ENCODE assay signal across 9 cellular contexts in the genomic region with DNA sequence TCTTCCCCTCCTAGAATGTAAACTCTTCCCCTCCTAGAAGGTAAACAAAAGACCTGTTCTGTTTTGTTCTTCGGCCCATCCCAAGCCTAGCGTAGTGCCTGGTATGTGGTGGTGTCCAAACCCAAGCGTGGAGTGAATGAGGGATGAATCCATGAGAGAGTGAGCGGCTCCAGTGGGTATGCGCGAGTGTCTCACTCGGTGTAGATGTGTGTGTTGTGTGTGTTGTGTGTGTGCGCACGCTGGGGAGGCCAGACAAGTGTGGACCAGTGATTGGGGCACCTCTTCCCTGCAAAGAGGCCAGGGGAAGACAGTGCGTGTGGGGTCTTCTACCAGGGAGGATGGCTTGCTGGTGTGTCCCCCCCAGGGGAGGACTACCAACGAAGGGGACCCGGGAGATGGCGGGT. TPM values are rescaled to one million over a fixed set of nuclear protein-coding genes. Genes with fewer than 3 reads are reported as not detected.
A peak's percentile ranks its signal among the peaks of the same experiment; 100 is the strongest.
DNase-seq lines count a peak whose midpoint lies in the region; ATAC-seq and TF ChIP-seq lines count a peak whose summit lies in the region.
"Had no signal": no experiment of that assay in that cellular context is flagged by ENCODE, and none has a peak within 500 bp of the region (broad histone marks: within the 10 kb centered on the region; RNA-seq: fewer than 3 reads in every experiment).

No MANE protein-coding gene starts in this region.

- H3K36me3 ChIP-seq in mucosa of rectum (ENCODE audit: control insufficient read depth in 2 of 2, insufficient read depth in 2 of 2, low read length in 2 of 2) (no peaks in the 10 kb centered on the region), upper lobe of left lung (no peaks in the 10 kb centered on the region)

- H3K4me3 ChIP-seq in dorsolateral prefrontal cortex (peak overlapping the region in 55 of 59 donors; percentile 42 to 77 (median 65)), mucosa of rectum (ENCODE audit: low read length in 2 of 2) (peak overlapping the region; percentile 76 to 80), upper lobe of left lung (peak overlapping the region in 3 of 4 donors; percentile 65 to 87 (median 76))

- TF ChIP-seq EP300 in upper lobe of left lung (IDR thresholded peaks at IDR 0.05): no peak

- H3K9me3 ChIP-seq in mucosa of rectum (ENCODE audit: control insufficient read depth in 2 of 2, low read length in 2 of 2) (no peaks in the 10 kb centered on the region), upper lobe of left lung (no peaks in the 10 kb centered on the region)

- H3K9me3 Mint-ChIP-seq in activated T-cell treated with anti-CD3 and anti-CD28 coated beads, Interleukin-2, amount 50 U/mL, for 24 hours: peaks cover 6% of the 10 kb centered on the region

- no peak for TF ChIP-seq CTCF in dorsolateral prefrontal cortex (IDR thresholded peaks at IDR 0.05 in 54 of 56, conservative IDR thresholded peaks at IDR 0.05 in 2 of 56; ENCODE audit: low read depth in 1 of 56, partially characterized antibody in 56 of 56)
- no peak for TF ChIP-seq CTCF in upper lobe of left lung (IDR thresholded peaks at IDR 0.05)

- no peak for DNase-seq in activated T-cell treated with anti-CD3 and anti-CD28 coated beads, Interleukin-2, amount 50 U/mL, for 24 hours
- DNase-seq in activated T-cell treated with anti-CD3 and anti-CD28 coated beads for 4 hours (no peak), dorsolateral prefrontal cortex (no peak), upper lobe of left lung (no peak), NCI-H510A treated with DMSO at 0.1 percent for 48 hours (lab: John Stamatoyannopoulos, UW) (no peak)

- 63 to 66% methylated on average over 10 to 13 of the region's 13 CpGs for WGBS in upper lobe of left lung, 2 donors

- H3K4me1 ChIP-seq in mucosa of rectum (ENCODE audit: control insufficient read depth in 2 of 2, insufficient read depth in 2 of 2, low read length in 2 of 2) (peaks cover 16 to 34% of the 10 kb centered on the region in 2 donors), upper lobe of left lung (peaks cover 16 to 28% (median 24%) of the 10 kb centered on the region in 4 donors)

- H3K36me3 Mint-ChIP-seq in activated T-cell treated with anti-CD3 and anti-CD28 coated beads, Interleukin-2, amount 50 U/mL, for 24 hours (ENCODE audit: low read depth): no peaks in the 10 kb centered on the region

- peaks cover 80% of the 10 kb centered on the region for H3K27me3 Mint-ChIP-seq in activated T-cell treated with anti-CD3 and anti-CD28 coated beads, Interleukin-2, amount 50 U/mL, for 24 hours

- peak in 1 of 2 donors; percentile 11 for ATAC-seq in upper lobe of left lung (ENCODE audit: low FRiP score in 2 of 2)
- no peak for ATAC-seq in GM18519 (IDR thresholded peaks at IDR 0.05; ENCODE audit: low FRiP score, unreplicated experiment)
- ATAC-seq in GM18858 (IDR thresholded peaks at IDR 0.05; ENCODE audit: unreplicated experiment): no peak

- peaks cover 10% of the 10 kb centered on the region for H3K4me1 Mint-ChIP-seq in activated T-cell treated with anti-CD3 and anti-CD28 coated beads, Interleukin-2, amount 50 U/mL, for 24 hours (ENCODE audit: low read depth)

- peak overlapping the region; percentile 60 to 87 for H3K9ac ChIP-seq in mucosa of rectum (ENCODE audit: low read depth in 1 of 2, low read length in 2 of 2)

- TF ChIP-seq POLR2A in upper lobe of left lung (IDR thresholded peaks at IDR 0.05): no peak

- peak overlapping the region; percentile 27 for H3K4me3 Mint-ChIP-seq in activated T-cell treated with anti-CD3 and anti-CD28 coated beads, Interleukin-2, amount 50 U/mL, for 24 hours

- H3K27ac ChIP-seq in dorsolateral prefrontal cortex (peak overlapping the region in 9 of 59 donors; percentile 37 to 80 (median 72)), mucosa of rectum (ENCODE audit: low read depth in 2 of 2, low read length in 2 of 2) (peak overlapping the region; percentile 85 to 92), upper lobe of left lung (peak overlapping the region; percentile 84 to 88 (median 86))

- peaks cover 0 to 34% (median 9%) of the 10 kb centered on the region in 45 donors for H3K27me3 ChIP-seq in dorsolateral prefrontal cortex
- H3K27me3 ChIP-seq in mucosa of rectum (ENCODE audit: control insufficient read depth in 2 of 2, insufficient read depth in 2 of 2, low read length in 2 of 2): no peaks in the 10 kb centered on the region
- H3K27me3 ChIP-seq in upper lobe of left lung: no peaks in the 10 kb centered on the region

- no peak overlapping the region for H3K27ac Mint-ChIP-seq in activated T-cell treated with anti-CD3 and anti-CD28 coated beads, Interleukin-2, amount 50 U/mL, for 24 hours

- intact Hi-C loops in dorsolateral prefrontal cortex (cut with DNase I): no loop called here

RNA-seq across cellular contexts. Expression of a gene that starts 0.4 kb away (rescaled TPM):
- total RNA-seq in dorsolateral prefrontal cortex: 10 to 100 TPM in 1 of 120 experiments, 1 to 10 TPM in 119; 1.3 to 11.2 (median 3.6) TPM
- 10 to 100 TPM in 4 of 6 donors, 1 to 10 TPM in 2; 5.5 to 93.2 (median 13.8) TPM for total RNA-seq in upper lobe of left lung

RNA-seq across cellular contexts. Expression of a gene that starts 19.8 kb away (rescaled TPM):
- total RNA-seq in dorsolateral prefrontal cortex (10 to 100 TPM in 119 of 120 experiments, 1 to 10 TPM in 1; 9.6 to 17.8 (median 13.5) TPM), upper lobe of left lung (10 to 100 TPM in 4 of 6 donors, 1 to 10 TPM in 2; 8.1 to 21.9 (median 12.5) TPM)

RNA-seq across cellular contexts. Expression of a gene that starts 57.8 kb away (rescaled TPM):
- total RNA-seq in dorsolateral prefrontal cortex: 10 to 100 TPM in 119 of 120 experiments, 1 to 10 TPM in 1; 7.7 to 76.0 (median 26.1) TPM
- total RNA-seq in upper lobe of left lung: 10 to 100 TPM in 1 of 6 donors, 1 to 10 TPM in 4, under 1 TPM in 1; 0.88 to 11.5 (median 1.3) TPM
- total RNA-seq: activated CD8-positive, alpha-beta memory T cell treated with anti-CD3 and anti-CD28 coated beads for 36 hours had no signal
